Comparison of ENCODE assay signal across 15 cellular contexts in the genomic region with DNA sequence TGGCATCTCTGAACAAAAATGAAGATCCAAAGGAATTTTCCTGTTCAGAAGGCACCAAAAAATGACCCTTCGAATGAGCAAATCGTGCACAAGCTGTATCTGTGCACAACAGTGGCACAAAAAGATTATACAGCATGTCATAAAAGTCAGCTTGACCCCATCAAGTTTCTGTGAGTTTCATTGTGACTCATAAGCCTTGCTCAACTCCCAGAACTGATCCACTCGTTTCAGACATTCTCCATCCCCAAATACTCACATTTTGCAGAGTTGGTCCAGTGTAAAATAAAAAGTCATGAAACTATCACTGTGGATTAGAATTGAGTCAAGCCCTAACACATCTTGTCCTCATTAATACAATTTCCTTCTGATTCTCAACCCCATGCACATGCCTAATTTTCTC.
"Had no signal": no experiment of that assay in that cellular context is flagged by ENCODE, and none has a peak within 500 bp of the region (broad histone marks: within the 10 kb centered on the region; RNA-seq: fewer than 3 reads in every experiment).

No MANE protein-coding gene starts in this region.

- H3K4me3 ChIP-seq: adrenal gland, heart right ventricle, right lobe of liver had no signal

- H3K4me1 ChIP-seq: adrenal gland had no signal

- H3K27ac ChIP-seq: adrenal gland, heart right ventricle, right lobe of liver, VCaP had no signal

- DNase-seq: activated CD4-positive, alpha-beta T cell treated with anti-CD3 and anti-CD28 coated beads for 48 hours; activated CD8-positive, alpha-beta memory T cell treated with anti-CD3 and anti-CD28 coated beads for 24 hours; activated naive CD4-positive, alpha-beta T cell treated with anti-CD3 and anti-CD28 coated beads, Interleukin-2, amount 10 ng/mL, durations not matched to agents 7 days and 5 days; adrenal gland; effector memory CD8-positive, alpha-beta T cell; heart right ventricle; islet precursor cell; mammary epithelial cell; occipital lobe; right lobe of liver; stimulated activated CD4-positive, alpha-beta T cell treated with anti-CD3 and anti-CD28 coated beads, Interleukin-2, amount 100 ng/mL, for 24 hours; stimulated activated naive B cell treated with anti-CD40 and anti-IgM and Interleukin-4, amounts not matched to agents 10 μg/mL and 1 μg/mL and 100 μg/mL, for 72 hours had no signal

- H3K27me3 ChIP-seq: adrenal gland, heart right ventricle, right lobe of liver had no signal

- H3K36me3 ChIP-seq: adrenal gland, heart right ventricle, right lobe of liver had no signal

- ATAC-seq: activated T-helper 17 cell treated with anti-CD3 and anti-CD28 coated beads, Interleukin-2, amount 50 U/mL, for 72 hours; effector memory CD8-positive, alpha-beta T cell; heart right ventricle; left lobe of liver; right lobe of liver; stimulated activated naive B cell treated with anti-CD40 and anti-IgM and Interleukin-4, amounts not matched to agents 10 μg/mL and 1 μg/mL and 100 μg/mL, for 72 hours had no signal

- H3K9me3 ChIP-seq: adrenal gland, heart right ventricle, right lobe of liver had no signal
